ENCODE assay signal across 1 cellular context in the genomic region with DNA sequence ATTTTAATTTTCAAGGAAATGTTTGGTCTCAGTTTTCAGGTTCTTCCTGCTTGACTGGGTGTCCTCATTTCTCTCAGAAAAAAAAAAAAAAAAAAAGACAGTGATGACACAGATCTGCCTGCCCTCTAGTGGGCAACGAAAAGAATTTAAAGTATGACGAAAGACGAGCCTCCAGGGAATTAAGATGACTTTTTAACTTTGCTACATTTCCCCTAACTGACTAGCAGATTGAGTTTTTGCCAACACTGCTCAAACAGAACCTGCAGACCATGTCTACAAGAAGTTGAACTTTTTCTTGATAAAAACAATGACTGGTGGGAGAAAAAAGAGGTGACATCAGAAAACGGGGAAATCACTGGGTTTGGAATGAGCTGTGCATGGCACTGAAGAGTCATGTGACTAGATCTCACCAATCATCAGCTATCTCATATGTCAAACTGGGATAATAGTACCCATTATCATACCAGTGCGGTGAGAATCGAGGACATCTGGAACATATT.
TF ChIP-seq lines count a peak whose summit lies in the region.

No MANE protein-coding gene starts in this region.

TF ChIP-seq in GM12878, 131 proteins besides CTCF, POLR2A, EP300 and RAD21 (continued from another document and continues in another):
- TF ChIP-seq, protein P1, sequence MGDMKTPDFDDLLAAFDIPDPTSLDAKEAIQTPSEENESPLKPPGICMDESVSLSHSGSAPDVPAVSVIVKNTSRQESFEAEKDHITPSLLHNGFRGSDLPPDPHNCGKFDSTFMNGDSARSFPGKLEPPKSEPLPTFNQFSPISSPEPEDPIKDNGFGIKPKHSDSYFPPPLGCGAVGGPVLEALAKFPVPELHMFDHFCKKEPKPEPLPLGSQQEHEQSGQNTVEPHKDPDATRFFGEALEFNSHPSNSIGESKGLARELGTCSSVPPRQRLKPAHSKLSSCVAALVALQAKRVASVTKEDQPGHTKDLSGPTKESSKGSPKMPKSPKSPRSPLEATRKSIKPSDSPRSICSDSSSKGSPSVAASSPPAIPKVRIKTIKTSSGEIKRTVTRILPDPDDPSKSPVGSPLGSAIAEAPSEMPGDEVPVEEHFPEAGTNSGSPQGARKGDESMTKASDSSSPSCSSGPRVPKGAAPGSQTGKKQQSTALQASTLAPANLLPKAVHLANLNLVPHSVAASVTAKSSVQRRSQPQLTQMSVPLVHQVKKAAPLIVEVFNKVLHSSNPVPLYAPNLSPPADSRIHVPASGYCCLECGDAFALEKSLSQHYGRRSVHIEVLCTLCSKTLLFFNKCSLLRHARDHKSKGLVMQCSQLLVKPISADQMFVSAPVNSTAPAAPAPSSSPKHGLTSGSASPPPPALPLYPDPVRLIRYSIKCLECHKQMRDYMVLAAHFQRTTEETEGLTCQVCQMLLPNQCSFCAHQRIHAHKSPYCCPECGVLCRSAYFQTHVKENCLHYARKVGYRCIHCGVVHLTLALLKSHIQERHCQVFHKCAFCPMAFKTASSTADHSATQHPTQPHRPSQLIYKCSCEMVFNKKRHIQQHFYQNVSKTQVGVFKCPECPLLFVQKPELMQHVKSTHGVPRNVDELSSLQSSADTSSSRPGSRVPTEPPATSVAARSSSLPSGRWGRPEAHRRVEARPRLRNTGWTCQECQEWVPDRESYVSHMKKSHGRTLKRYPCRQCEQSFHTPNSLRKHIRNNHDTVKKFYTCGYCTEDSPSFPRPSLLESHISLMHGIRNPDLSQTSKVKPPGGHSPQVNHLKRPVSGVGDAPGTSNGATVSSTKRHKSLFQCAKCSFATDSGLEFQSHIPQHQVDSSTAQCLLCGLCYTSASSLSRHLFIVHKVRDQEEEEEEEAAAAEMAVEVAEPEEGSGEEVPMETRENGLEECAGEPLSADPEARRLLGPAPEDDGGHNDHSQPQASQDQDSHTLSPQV (IDR thresholded peaks at IDR 0.05), result no peak
- TF ChIP-seq ELK1 (IDR thresholded peaks at IDR 0.05; ENCODE audit: low read depth, low read length) (no peak), POU2F2 (IDR thresholded peaks at IDR 0.05; ENCODE audit: borderline replicate concordance, low read depth, low read length) (no peak), CHD2 (IDR thresholded peaks at IDR 0.05; ENCODE audit: borderline replicate concordance, low read depth, low read length) (no peak), TCF7 (IDR thresholded peaks at IDR 0.05; ENCODE audit: borderline replicate concordance) (no peak), RUNX3 (IDR thresholded peaks at IDR 0.05; ENCODE audit: low read length) (no peak), HDGF (IDR thresholded peaks at IDR 0.05) (no peak), CREB1 (IDR thresholded peaks at IDR 0.05; ENCODE audit: low read depth) (peak; percentile 84), HDAC6 (IDR thresholded peaks at IDR 0.05; ENCODE audit: unreplicated experiment) (no peak), MXI1 (IDR thresholded peaks at IDR 0.05; ENCODE audit: low read depth, low read length) (no peak), SUPT20H (IDR thresholded peaks at IDR 0.05; ENCODE audit: borderline replicate concordance, control insufficient read depth, low read depth, low read length) (no peak), SMC3 (IDR thresholded peaks at IDR 0.05; ENCODE audit: borderline replicate concordance, low read length) (peak; percentile 84), SREBF2 (IDR thresholded peaks at IDR 0.05; ENCODE audit: low read length) (no peak), BHLHE40 (IDR thresholded peaks at IDR 0.05; ENCODE audit: borderline replicate concordance in 1 of 2, low read depth in 2 of 2, low read length in 1 of 2) (0 out of 4 replicates have a peak, but pooled peaks of 1 of the 2 experiments have one; percentile 14), RBBP5 (conservative IDR thresholded peaks at IDR 0.05) (no peak), NR2F1 (conservative IDR thresholded peaks at IDR 0.05) (no peak), MAX (IDR thresholded peaks at IDR 0.05; ENCODE audit: low read depth, low read length) (no peak), YY1 (IDR thresholded peaks at IDR 0.05; ENCODE audit: low read depth, low read length) (0 out of 2 replicates have a peak, but pooled peaks have one; percentile 43), CBX5 (IDR thresholded peaks at IDR 0.05; ENCODE audit: low read depth) (0 out of 2 replicates have a peak, but pooled peaks have one; percentile 19), SMAD5 (IDR thresholded peaks at IDR 0.05; ENCODE audit: low read depth) (no peak), CBFB (IDR thresholded peaks at IDR 0.05; ENCODE audit: low read depth) (no peak), ZNF24 (IDR thresholded peaks at IDR 0.05) (no peak), NBN (IDR thresholded peaks at IDR 0.05) (peak; percentile 77; the same call in 1 of the 2 replicates), TCF12 (IDR thresholded peaks at IDR 0.05; ENCODE audit: low read depth, low read length) (no peak), TBL1XR1 (IDR thresholded peaks at IDR 0.05; ENCODE audit: low read depth, low read length) (0 out of 2 replicates have a peak, but pooled peaks have one; percentile 13), ZBTB11 (CRISPR knock-in tag; IDR thresholded peaks at IDR 0.05) (no peak)
- TF ChIP-seq, protein P2, sequence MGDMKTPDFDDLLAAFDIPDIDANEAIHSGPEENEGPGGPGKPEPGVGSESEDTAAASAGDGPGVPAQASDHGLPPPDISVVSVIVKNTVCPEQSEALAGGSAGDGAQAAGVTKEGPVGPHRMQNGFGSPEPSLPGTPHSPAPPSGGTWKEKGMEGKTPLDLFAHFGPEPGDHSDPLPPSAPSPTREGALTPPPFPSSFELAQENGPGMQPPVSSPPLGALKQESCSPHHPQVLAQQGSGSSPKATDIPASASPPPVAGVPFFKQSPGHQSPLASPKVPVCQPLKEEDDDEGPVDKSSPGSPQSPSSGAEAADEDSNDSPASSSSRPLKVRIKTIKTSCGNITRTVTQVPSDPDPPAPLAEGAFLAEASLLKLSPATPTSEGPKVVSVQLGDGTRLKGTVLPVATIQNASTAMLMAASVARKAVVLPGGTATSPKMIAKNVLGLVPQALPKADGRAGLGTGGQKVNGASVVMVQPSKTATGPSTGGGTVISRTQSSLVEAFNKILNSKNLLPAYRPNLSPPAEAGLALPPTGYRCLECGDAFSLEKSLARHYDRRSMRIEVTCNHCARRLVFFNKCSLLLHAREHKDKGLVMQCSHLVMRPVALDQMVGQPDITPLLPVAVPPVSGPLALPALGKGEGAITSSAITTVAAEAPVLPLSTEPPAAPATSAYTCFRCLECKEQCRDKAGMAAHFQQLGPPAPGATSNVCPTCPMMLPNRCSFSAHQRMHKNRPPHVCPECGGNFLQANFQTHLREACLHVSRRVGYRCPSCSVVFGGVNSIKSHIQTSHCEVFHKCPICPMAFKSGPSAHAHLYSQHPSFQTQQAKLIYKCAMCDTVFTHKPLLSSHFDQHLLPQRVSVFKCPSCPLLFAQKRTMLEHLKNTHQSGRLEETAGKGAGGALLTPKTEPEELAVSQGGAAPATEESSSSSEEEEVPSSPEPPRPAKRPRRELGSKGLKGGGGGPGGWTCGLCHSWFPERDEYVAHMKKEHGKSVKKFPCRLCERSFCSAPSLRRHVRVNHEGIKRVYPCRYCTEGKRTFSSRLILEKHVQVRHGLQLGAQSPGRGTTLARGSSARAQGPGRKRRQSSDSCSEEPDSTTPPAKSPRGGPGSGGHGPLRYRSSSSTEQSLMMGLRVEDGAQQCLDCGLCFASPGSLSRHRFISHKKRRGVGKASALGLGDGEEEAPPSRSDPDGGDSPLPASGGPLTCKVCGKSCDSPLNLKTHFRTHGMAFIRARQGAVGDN (IDR thresholded peaks at IDR 0.05), result no peak
- TF ChIP-seq, protein P3, sequence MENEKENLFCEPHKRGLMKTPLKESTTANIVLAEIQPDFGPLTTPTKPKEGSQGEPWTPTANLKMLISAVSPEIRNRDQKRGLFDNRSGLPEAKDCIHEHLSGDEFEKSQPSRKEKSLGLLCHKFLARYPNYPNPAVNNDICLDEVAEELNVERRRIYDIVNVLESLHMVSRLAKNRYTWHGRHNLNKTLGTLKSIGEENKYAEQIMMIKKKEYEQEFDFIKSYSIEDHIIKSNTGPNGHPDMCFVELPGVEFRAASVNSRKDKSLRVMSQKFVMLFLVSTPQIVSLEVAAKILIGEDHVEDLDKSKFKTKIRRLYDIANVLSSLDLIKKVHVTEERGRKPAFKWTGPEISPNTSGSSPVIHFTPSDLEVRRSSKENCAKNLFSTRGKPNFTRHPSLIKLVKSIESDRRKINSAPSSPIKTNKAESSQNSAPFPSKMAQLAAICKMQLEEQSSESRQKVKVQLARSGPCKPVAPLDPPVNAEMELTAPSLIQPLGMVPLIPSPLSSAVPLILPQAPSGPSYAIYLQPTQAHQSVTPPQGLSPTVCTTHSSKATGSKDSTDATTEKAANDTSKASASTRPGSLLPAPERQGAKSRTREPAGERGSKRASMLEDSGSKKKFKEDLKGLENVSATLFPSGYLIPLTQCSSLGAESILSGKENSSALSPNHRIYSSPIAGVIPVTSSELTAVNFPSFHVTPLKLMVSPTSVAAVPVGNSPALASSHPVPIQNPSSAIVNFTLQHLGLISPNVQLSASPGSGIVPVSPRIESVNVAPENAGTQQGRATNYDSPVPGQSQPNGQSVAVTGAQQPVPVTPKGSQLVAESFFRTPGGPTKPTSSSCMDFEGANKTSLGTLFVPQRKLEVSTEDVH (IDR thresholded peaks at IDR 0.05; ENCODE audit: low read depth, partially characterized antibody), result no peak
- TF ChIP-seq, protein P4, sequence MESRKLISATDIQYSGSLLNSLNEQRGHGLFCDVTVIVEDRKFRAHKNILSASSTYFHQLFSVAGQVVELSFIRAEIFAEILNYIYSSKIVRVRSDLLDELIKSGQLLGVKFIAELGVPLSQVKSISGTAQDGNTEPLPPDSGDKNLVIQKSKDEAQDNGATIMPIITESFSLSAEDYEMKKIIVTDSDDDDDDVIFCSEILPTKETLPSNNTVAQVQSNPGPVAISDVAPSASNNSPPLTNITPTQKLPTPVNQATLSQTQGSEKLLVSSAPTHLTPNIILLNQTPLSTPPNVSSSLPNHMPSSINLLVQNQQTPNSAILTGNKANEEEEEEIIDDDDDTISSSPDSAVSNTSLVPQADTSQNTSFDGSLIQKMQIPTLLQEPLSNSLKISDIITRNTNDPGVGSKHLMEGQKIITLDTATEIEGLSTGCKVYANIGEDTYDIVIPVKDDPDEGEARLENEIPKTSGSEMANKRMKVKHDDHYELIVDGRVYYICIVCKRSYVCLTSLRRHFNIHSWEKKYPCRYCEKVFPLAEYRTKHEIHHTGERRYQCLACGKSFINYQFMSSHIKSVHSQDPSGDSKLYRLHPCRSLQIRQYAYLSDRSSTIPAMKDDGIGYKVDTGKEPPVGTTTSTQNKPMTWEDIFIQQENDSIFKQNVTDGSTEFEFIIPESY (IDR thresholded peaks at IDR 0.05), result no peak
- TF ChIP-seq, protein P5, sequence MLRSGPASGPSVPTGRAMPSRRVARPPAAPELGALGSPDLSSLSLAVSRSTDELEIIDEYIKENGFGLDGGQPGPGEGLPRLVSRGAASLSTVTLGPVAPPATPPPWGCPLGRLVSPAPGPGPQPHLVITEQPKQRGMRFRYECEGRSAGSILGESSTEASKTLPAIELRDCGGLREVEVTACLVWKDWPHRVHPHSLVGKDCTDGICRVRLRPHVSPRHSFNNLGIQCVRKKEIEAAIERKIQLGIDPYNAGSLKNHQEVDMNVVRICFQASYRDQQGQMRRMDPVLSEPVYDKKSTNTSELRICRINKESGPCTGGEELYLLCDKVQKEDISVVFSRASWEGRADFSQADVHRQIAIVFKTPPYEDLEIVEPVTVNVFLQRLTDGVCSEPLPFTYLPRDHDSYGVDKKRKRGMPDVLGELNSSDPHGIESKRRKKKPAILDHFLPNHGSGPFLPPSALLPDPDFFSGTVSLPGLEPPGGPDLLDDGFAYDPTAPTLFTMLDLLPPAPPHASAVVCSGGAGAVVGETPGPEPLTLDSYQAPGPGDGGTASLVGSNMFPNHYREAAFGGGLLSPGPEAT (IDR thresholded peaks at IDR 0.05; ENCODE audit: low read depth), result peak; percentile 16; the same call in 1 of the 2 replicates
